Comparison of ENCODE assay signal across 20 cellular contexts in the genomic region with DNA sequence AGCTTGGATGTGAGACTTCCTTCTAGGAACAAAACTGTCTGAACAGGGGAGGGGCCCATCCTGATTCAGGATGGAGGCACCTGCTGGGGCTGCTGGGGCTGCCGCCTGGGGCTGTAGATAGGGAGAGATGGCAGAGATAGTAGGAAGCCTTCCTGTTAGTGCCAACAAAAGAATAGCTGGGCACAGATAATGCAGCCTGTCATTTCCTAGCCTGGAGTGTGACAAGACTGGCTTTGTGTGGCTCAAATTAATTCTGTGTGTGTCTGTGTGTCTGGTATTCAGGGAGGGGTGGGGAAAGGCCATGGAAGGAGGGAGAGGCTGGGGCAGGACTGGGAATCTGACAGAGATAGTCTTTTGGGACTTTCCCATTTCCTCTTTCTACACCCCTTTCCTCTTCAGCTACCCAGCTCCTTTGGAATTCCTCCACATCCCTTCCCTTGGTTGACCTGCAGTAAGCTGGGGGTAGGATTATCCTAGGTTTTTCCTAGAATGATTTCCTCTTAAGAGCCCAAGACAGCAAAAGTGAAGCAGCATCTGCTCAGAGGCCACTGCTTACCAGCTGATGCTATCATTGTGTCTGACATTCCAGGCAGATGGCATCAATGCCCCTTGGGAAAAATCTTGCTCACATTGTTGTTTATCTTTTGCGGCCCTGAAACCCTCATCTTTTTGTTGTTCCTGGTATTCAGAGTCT.
DNase-seq lines count a peak whose midpoint lies in the region; ATAC-seq and TF ChIP-seq lines count a peak whose summit lies in the region.
"Had no signal": no experiment of that assay in that cellular context is flagged by ENCODE, and none has a peak within 500 bp of the region (broad histone marks: within the 10 kb centered on the region; RNA-seq: fewer than 3 reads in every experiment).

No MANE protein-coding gene starts in this region.

- no peaks in the 10 kb centered on the region for H3K4me1 ChIP-seq in foreskin keratinocyte
- H3K4me1 ChIP-seq: Peyer's patch, tibial artery had no signal

- peak; percentile 16 for DNase-seq in COLO829 (ENCODE audit: low spot score)
- DNase-seq in RPMI7951 (ENCODE audit: low read depth): peak; percentile 11
- peak; percentile 3 to 14 for DNase-seq in foreskin keratinocyte
- no peak for DNase-seq in osteocyte (ENCODE audit: extremely low spot score, unreplicated experiment)
- DNase-seq in RKO (ENCODE audit: low spot score): no peak
- no peak for DNase-seq in LoVo (ENCODE audit: low spot score)
- DNase-seq: activated CD4-positive, alpha-beta T cell treated with anti-CD3 and anti-CD28 coated beads for 48 hours; activated T-cell treated with anti-CD3 and anti-CD28 coated beads, Interleukin-2, amount 50 U/mL, for 4 hours; dermis blood vessel endothelial cell; immature natural killer cell; NCI-H1105 treated with DMSO at 0.1 percent for 48 hours; NCI-H510A treated with DMSO at 0.1 percent for 48 hours; Peyer's patch; T-helper 1 cell; tibial artery had no signal

- H3K27me3 Mint-ChIP-seq in osteocyte (ENCODE audit: unreplicated experiment): no peaks in the 10 kb centered on the region
- H3K27me3 Mint-ChIP-seq: B cell, progenitor cell of endocrine pancreas had no signal

- TF ChIP-seq CTCF in foreskin keratinocyte (conservative IDR thresholded peaks at IDR 0.05) (no peak), osteocyte (IDR thresholded peaks at IDR 0.05) (no peak)

- H3K36me3 Mint-ChIP-seq in osteocyte (ENCODE audit: unreplicated experiment): no peaks in the 10 kb centered on the region
- H3K36me3 Mint-ChIP-seq: IgD-negative memory B cell, immature natural killer cell had no signal

- peaks cover 21% of the 10 kb centered on the region for H3K4me1 Mint-ChIP-seq in osteocyte (ENCODE audit: unreplicated experiment)
- H3K4me1 Mint-ChIP-seq: B cell, IgD-negative memory B cell, immature natural killer cell had no signal

- no peaks in the 10 kb centered on the region for H3K27me3 ChIP-seq in foreskin keratinocyte
- H3K27me3 ChIP-seq: Peyer's patch, tibial artery had no signal

- no peak overlapping the region for H3K27ac ChIP-seq in foreskin keratinocyte
- H3K27ac ChIP-seq: Peyer's patch, tibial artery had no signal

- no peak overlapping the region for H3K4me3 Mint-ChIP-seq in osteocyte (ENCODE audit: unreplicated experiment)
- H3K4me3 Mint-ChIP-seq: activated T-cell treated with anti-CD3 and anti-CD28 coated beads, Interleukin-2, amount 50 U/mL, for 4 hours; B cell; IgD-negative memory B cell; immature natural killer cell had no signal

- peak overlapping the region; percentile 60 for H3K27ac Mint-ChIP-seq in osteocyte (ENCODE audit: unreplicated experiment)
- H3K27ac Mint-ChIP-seq: B cell, IgD-negative memory B cell, immature natural killer cell, progenitor cell of endocrine pancreas had no signal

- peak; percentile 11 for ATAC-seq in foreskin keratinocyte
- ATAC-seq in GM21515 (IDR thresholded peaks at IDR 0.05; ENCODE audit: unreplicated experiment): no peak
- ATAC-seq in HG03354 (IDR thresholded peaks at IDR 0.05; ENCODE audit: poor library complexity, severe bottlenecking, unreplicated experiment): no peak
- ATAC-seq: activated T-cell treated with anti-CD3 and anti-CD28 coated beads, Interleukin-2, amount 50 U/mL, for 4 hours had no signal

- no peaks in the 10 kb centered on the region for H3K9me3 Mint-ChIP-seq in osteocyte (ENCODE audit: unreplicated experiment)
- H3K9me3 Mint-ChIP-seq: activated T-cell treated with anti-CD3 and anti-CD28 coated beads, Interleukin-2, amount 50 U/mL, for 4 hours had no signal

Comparison
In these comparisons a context has a peak if more than half of its experiments do, and no peak if none do; other contexts are left out.
1. DNase-seq: peak in COLO829 (single experiment), RPMI7951 (single experiment) and foreskin keratinocyte (2 of 2); none in osteocyte (single experiment), RKO (single experiment) and LoVo (single experiment).